In the genomic region with DNA sequence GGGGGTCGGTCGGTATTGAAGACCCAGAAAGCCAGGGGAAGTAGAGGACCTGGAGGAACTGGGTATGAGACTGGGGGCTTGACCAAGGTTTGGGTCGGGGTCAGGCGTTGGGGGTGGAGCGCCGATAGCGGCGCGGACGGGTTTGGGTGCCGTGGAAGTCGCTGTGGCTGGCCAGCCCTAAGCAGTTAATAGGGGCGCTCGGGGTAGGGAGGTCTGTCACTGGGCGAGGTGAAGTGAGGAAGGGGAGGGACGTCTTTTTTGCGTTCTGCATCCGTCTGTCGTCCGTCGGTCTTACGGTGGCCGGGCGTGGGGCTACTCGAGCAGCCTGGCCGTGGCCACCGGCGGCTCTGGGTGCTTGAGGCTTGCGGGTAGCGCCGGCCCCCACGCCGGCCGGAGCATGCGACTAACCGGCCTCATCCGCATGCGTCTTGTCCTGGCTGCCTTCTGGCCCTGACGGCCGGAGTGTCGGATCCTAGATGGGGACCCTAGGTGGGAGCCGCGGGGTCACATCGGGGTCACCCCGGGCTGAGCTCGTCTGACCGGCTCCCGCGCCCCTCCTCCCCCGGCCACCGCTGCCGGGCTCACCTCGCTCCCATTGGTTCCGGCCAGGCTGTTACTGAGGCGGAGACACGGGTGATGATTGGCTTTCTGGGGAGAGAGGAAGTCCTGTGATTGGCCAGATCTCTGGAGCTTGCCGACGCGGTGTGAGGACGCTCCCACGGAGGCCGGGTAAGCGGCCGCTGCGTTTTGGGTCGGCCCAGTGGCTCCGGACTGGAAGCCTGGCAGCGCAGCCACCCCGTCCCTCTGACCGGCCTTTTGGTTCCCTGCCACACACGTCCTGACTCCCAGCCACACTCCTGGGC, we compare ENCODE assay signal across 8 cellular contexts. TPM values are rescaled to one million over a fixed set of nuclear protein-coding genes. Genes with fewer than 3 reads are reported as not detected.
A peak's percentile ranks its signal among the peaks of the same experiment; 100 is the strongest.
DNase-seq lines count a peak whose midpoint lies in the region; ATAC-seq and TF ChIP-seq lines count a peak whose summit lies in the region.

No MANE protein-coding gene starts in this region.

- H2AFZ ChIP-seq in OCI-LY3 (ENCODE audit: low read depth, low read length), result no peak overlapping the region

- no peaks in the 10 kb centered on the region; the same call in 1 of the 2 replicates for H3K36me3 ChIP-seq in Caco-2 (ENCODE audit: control insufficient read depth, insufficient read depth, low read length)
- H3K36me3 ChIP-seq in OCI-LY3 (replicated peaks; ENCODE audit: low read depth, low read length), result peaks cover 8% of the 10 kb centered on the region

- peaks cover 60% of the 10 kb centered on the region for H3K36me3 Mint-ChIP-seq in Caco-2 (ENCODE audit: insufficient read depth, unreplicated experiment)

- H3K9me3 ChIP-seq in Caco-2 (no peaks in the 10 kb centered on the region), OCI-LY3 (ENCODE audit: insufficient read depth, low read length) (no peaks in the 10 kb centered on the region)

- peak overlapping the region; percentile 98 for H3K27ac Mint-ChIP-seq in Caco-2 (ENCODE audit: unreplicated experiment)

- H3K27ac ChIP-seq in OCI-LY3 (ENCODE audit: low read length), result peak overlapping the region; percentile 98

- DNase-seq in Caco-2, result peak; percentile 88
- peak; percentile 91 for DNase-seq in HT1080 (ENCODE audit: low read depth)
- DNase-seq in activated T-cell treated with anti-CD3 and anti-CD28 coated beads for 4 hours, result peak; percentile 68
- DNase-seq in epidermal melanocyte (ENCODE audit: insufficient read length, low spot score), result peak; percentile 99
- DNase-seq in midbrain (lab: John Stamatoyannopoulos, UW), result peak; percentile 97
- DNase-seq in stimulated activated CD8-positive, alpha-beta memory T cell treated with anti-CD3 and anti-CD28 coated beads, Interleukin-4, amount 100 ng/mL, for 1 hour (ENCODE audit: low read depth in 2 of 2, low spot score in 1 of 2), result peak; percentile 58 to 75

- peak overlapping the region; percentile 82 for H3K4me3 Mint-ChIP-seq in Caco-2 (ENCODE audit: unreplicated experiment)

- intact Hi-C loops in Caco-2 (cut with micrococcal nuclease; ENCODE audit: unreplicated experiment), result no loop called here

- peaks cover 56% of the 10 kb centered on the region for H3K79me2 ChIP-seq in OCI-LY3 (ENCODE audit: low read length)

- H3K4me2 ChIP-seq in OCI-LY3 (ENCODE audit: low read length), result peak overlapping the region; percentile 81

- no peak for TF ChIP-seq CTCF in Caco-2 (IDR thresholded peaks at IDR 0.05; ENCODE audit: insufficient read depth in 1 of 2, low read depth in 1 of 2, low read length in 1 of 2, severe bottlenecking in 1 of 2, unreplicated experiment in 1 of 2)
- TF ChIP-seq CTCF in OCI-LY3 (IDR thresholded peaks at IDR 0.05; ENCODE audit: low read depth, low read length), result no peak

- peak overlapping the region; percentile 68 for H3K4me3 ChIP-seq in Caco-2 (ENCODE audit: low read depth, low read length)
- H3K4me3 ChIP-seq in OCI-LY3 (ENCODE audit: low read length), result peak overlapping the region; percentile 88

- POLR2A ChIA-PET in Caco-2 (lab: Charles Lee), result interaction anchor here (0.8 to 3.8 kb wide), 4 partner anchors 8 to 71 kb away, joined by 3 to 27 read pairs (median 6); a partner anchor contains a TSS

- H3K27me3 Mint-ChIP-seq in Caco-2 (ENCODE audit: insufficient read depth, unreplicated experiment), result no peaks in the 10 kb centered on the region

- H3K4me1 ChIP-seq in Caco-2 (peaks cover 18% of the 10 kb centered on the region), OCI-LY3 (ENCODE audit: low read length) (peaks cover 29% of the 10 kb centered on the region)

- peaks cover 31% of the 10 kb centered on the region for H4K20me1 ChIP-seq in OCI-LY3 (ENCODE audit: insufficient read depth, low read length)

- no peaks in the 10 kb centered on the region for H3K9me3 Mint-ChIP-seq in Caco-2 (ENCODE audit: unreplicated experiment)

- peak; percentile 43 for ATAC-seq in GM19467 (IDR thresholded peaks at IDR 0.05; ENCODE audit: unreplicated experiment)

- H3K4me1 Mint-ChIP-seq in Caco-2 (ENCODE audit: low read depth, unreplicated experiment), result peaks cover 12% of the 10 kb centered on the region

- BruUV-seq in Caco-2 (replicated peaks; lab: Mats Ljungman, UMichigan), result TSS peak; percentile 19

- peak overlapping the region; percentile 87 for H3K9ac ChIP-seq in OCI-LY3 (ENCODE audit: low read length)

- CTCF ChIA-PET in Caco-2 (lab: Charles Lee), result interaction anchor here (0.6 to 1.6 kb wide), 5 partner anchors 9 to 230 kb away, joined by 3 to 6 read pairs (median 4); a partner anchor contains a TSS

- H3K27me3 ChIP-seq in Caco-2 (replicated peaks; ENCODE audit: control insufficient read depth, insufficient read depth, low read length) (no peaks in the 10 kb centered on the region), OCI-LY3 (ENCODE audit: low read depth, low read length) (no peaks in the 10 kb centered on the region)

RNA-seq across cellular contexts. Expression of a gene that starts 10.3 kb away (rescaled TPM):
- 2.5 and 3.2 TPM in 2 replicates for total RNA-seq in Caco-2 (2022)
- 0.88 TPM in 1 of 2 replicates, not detected in the other for total RNA-seq in HT1080 (2014; rRNA removed; shearing (Covaris generic))
- 0.61 TPM in 1 of 2 replicates, not detected in the other for polyA plus RNA-seq in HT1080 (2015; cell fraction: cytosol; rRNA removed)
- 0.47 and 0.88 TPM in 2 replicates for polyA plus RNA-seq in HT1080 (2015; cell fraction: nucleus; rRNA removed)

RNA-seq across cellular contexts. Expression of a gene that starts 10.5 kb away (rescaled TPM):
- total RNA-seq in Caco-2 (2022), result 27.4 and 27.9 TPM in 2 replicates
- total RNA-seq in HT1080 (2014; rRNA removed; shearing (Covaris generic)), result 0.27 and 0.87 TPM in 2 replicates
- 2.8 and 3.0 TPM in 2 replicates for polyA plus RNA-seq in HT1080 (2015; cell fraction: cytosol; rRNA removed)
- polyA plus RNA-seq in HT1080 (2015; cell fraction: nucleus; rRNA removed), result 7.4 TPM in 2 replicates

RNA-seq across cellular contexts. Expression of a gene that starts 12.8 kb away (rescaled TPM):
- total RNA-seq in Caco-2 (2022), result 20.9 and 27.4 TPM in 2 replicates
- 98.2 and 168 TPM in 2 replicates for total RNA-seq in HT1080 (2014; rRNA removed; shearing (Covaris generic))
- 46.6 and 75.3 TPM in 2 replicates for polyA plus RNA-seq in HT1080 (2015; cell fraction: cytosol; rRNA removed)
- 32.2 and 33.5 TPM in 2 replicates for polyA plus RNA-seq in HT1080 (2015; cell fraction: nucleus; rRNA removed)

RNA-seq across cellular contexts. Expression of a gene that starts 13.3 kb away (rescaled TPM):
- total RNA-seq in Caco-2 (2022), result 6.1 and 7.3 TPM in 2 replicates
- total RNA-seq in HT1080 (2014; rRNA removed; shearing (Covaris generic)), result 4.8 and 6.4 TPM in 2 replicates
- polyA plus RNA-seq in HT1080 (2015; cell fraction: cytosol; rRNA removed), result 5.7 and 5.9 TPM in 2 replicates
- 8.6 and 8.8 TPM in 2 replicates for polyA plus RNA-seq in HT1080 (2015; cell fraction: nucleus; rRNA removed)

RNA-seq across cellular contexts. Expression of a gene that starts 44.1 kb away (rescaled TPM):
- 27.9 and 34.7 TPM in 2 replicates for total RNA-seq in Caco-2 (2022)
- 82.5 and 84.7 TPM in 2 replicates for total RNA-seq in HT1080 (2014; rRNA removed; shearing (Covaris generic))
- 35.8 and 39.0 TPM in 2 replicates for polyA plus RNA-seq in HT1080 (2015; cell fraction: cytosol; rRNA removed)
- 107 and 119 TPM in 2 replicates for polyA plus RNA-seq in HT1080 (2015; cell fraction: nucleus; rRNA removed)

Comparison
In these comparisons a context has a peak if more than half of its experiments do, and no peak if none do; other contexts are left out.
1. Peak in every context shown above with its lines: DNase-seq, ATAC-seq, H3K4me3 ChIP-seq and H3K27ac ChIP-seq.
2. RNA of a gene that starts 10.5 kb away (total RNA-seq): 27.4 to 27.9 TPM in Caco-2; 0.27 to 0.87 TPM in HT1080; every median in the first group is over 10 times any median in the second.